8 cellular contexts compared by ENCODE assay signal in the genomic region with DNA sequence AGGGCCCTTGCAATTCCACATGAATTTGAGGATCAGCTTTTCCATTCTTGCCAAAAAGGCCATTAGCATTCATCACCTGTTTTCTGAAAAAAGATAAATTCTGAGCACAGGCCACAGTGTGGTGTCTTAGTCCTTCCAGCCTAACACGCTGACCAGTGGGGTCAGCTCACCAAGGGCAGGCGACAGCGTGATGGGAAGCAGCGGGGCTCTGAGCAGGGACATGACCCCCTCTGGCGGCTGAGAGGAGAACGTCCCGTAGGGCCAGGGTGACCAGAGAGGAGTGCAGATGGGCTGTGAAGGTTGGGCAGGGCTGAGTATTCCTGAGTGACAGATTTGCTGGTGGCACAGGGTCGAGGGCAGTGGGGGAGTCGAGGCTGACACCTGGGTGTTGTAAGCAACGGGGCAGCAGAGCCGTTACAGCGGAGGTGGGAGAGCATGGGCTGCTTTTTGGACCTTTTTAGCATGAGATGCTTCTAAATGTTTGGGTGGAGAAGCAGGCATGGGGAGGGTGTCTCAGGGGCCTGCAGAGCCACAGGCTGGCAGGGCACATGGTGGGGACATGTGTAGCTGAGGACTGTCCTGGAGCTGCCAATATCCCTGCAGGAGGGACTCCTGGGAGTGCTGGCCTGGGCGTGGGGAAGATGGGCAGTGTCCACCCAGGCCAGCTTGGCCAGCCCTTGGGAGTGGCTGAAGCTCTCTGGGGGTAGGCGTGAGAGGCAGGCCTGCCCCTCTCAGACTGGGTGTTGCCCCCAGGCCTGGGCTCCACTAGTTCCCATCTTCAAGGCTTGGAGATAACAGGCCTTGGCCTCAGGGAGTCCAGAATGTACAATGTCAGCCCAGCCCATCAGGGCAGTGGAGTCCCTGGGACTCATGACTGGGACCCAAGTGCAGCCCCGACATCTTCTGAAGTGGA.
DNase-seq lines count a peak whose midpoint lies in the region; ATAC-seq lines count a peak whose summit lies in the region.

No MANE protein-coding gene starts in this region.

- DNase-seq in activated gamma-delta T cell treated with Interleukin-2 at 50 U/mL for 16 hours (peak; percentile 65), activated gamma-delta T cell (lab: John Stamatoyannopoulos, UW) (no peak), NCI-H345 treated with DMSO at 0.1 percent for 48 hours (lab: John Stamatoyannopoulos, UW; ENCODE audit: unreplicated experiment) (peak; percentile 35), kidney tubule cell (ENCODE audit: low spot score) (peak; percentile 83)
- peak; percentile 26 to 40 (median 35) for DNase-seq in activated CD4-positive, CD25-positive, alpha-beta regulatory T cell (lab: John Stamatoyannopoulos, UW)
- DNase-seq in central memory CD4-positive, alpha-beta T cell: peak; percentile 51
- DNase-seq in stimulated activated CD4-positive, alpha-beta T cell treated with anti-CD3 and anti-CD28 coated beads, Interleukin-1b, Interleukin-23, amount 100 ng/mL, for 4 hours (ENCODE audit: low read depth in 2 of 2): peak; percentile 47 to 51

- ATAC-seq in HG03565 (IDR thresholded peaks at IDR 0.05; ENCODE audit: unreplicated experiment): no peak
